Comparison of ENCODE assay signal across 9 cellular contexts in the genomic region with DNA sequence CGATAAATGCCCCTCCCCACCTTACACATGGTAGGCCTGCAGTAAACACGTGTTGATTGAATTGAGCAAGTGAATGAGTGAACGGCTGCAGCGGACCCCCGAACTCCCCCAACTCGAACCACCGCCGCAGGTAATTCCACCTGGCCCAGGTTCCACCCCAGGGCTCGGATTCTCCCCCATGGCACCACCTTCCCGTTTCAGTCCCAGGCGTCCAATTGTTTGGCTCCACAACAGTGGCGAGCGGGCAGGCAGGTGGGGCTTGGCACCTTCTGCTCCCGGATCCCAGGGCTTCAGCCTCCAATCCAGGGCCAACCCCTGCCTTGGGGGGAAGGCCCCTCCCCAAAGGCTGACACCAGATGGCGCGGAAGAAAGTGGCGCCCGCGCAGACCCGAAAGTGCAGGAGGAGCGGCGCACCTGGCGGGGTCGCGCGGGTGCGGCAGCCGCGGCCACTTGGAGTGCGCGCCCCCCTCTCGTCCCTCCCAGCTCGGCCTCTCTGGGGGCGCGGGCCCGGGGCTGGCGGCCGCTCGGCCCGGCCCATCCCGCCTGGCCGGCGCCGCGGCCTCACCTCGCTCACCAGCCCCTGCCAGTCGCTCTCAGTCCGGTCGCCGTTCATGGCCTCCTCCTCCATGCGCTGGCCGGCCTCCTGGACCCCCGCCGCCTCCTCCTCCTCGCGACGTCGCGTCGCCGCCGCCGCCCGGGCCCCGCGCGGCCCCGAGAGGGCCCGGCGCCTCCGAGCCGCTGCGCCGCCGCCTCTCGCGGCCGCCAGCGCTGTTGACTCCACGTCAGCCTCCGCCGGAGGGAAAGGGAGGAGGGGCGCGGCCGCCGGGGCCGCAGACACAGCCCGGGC. TPM values are rescaled to one million over a fixed set of nuclear protein-coding genes. Genes with fewer than 3 reads are reported as not detected.
DNase-seq lines count a peak whose midpoint lies in the region; ATAC-seq, FAIRE-seq and TF ChIP-seq lines count a peak whose summit lies in the region.
"Had no signal": no experiment of that assay in that cellular context is flagged by ENCODE, and none has a peak within 500 bp of the region (broad histone marks: within the 10 kb centered on the region; RNA-seq: fewer than 3 reads in every experiment).

A gene (minus strand): TSS at position 791 of the 847 bp plus-strand sequence. CDS start 178 bp downstream, at position 613.

- intact Hi-C loops in ascending aorta (cut with DNase I) (loop anchor here (2.0 to 10.0 kb wide), 6 partner anchors 62 to 438 kb away; a partner anchor contains a TSS), ovary (cut with DNase I) (no loop called here)

- H3K4me3 ChIP-seq in A549 (peak within 1 kb of the TSS; percentile 56), ascending aorta (peak within 1 kb of the TSS; percentile 91 to 93), right atrium auricular region (peak within 1 kb of the TSS; percentile 56 to 71), ovary (peak within 1 kb of the TSS; percentile 48)

- H3K27me3 ChIP-seq in ascending aorta (no peaks in the 10 kb centered on the region), right atrium auricular region (no peaks in the 10 kb centered on the region), ovary (no peaks in the 10 kb centered on the region)

- no peaks in the 10 kb centered on the region for H3K9me3 ChIP-seq in A549
- H3K9me3 ChIP-seq in ascending aorta: peaks cover 0 to 9% of the 10 kb centered on the region in 2 donors
- no peaks in the 10 kb centered on the region for H3K9me3 ChIP-seq in right atrium auricular region
- H3K9me3 ChIP-seq in ovary: peaks cover 0 to 7% of the 10 kb centered on the region in 2 donors

- peak; percentile 32 for TF ChIP-seq POLR2A in A549 (IDR thresholded peaks at IDR 0.05; ENCODE audit: low read length)
- no peak for TF ChIP-seq POLR2A in ovary (IDR thresholded peaks at IDR 0.05)

- TF ChIP-seq RAD21 in A549 (conservative IDR thresholded peaks at IDR 0.05 in 1 of 2, IDR thresholded peaks at IDR 0.05 in 1 of 2): 0 out of 5 replicates have a peak, but pooled peaks of 1 of the 2 experiments have one; percentile 13

- H3K4me1 ChIP-seq in A549 (no peaks in the 10 kb centered on the region), ascending aorta (peaks cover 0 to 8% of the 10 kb centered on the region in 2 donors), right atrium auricular region (peaks cover 0 to 10% of the 10 kb centered on the region in 2 donors), ovary (ENCODE audit: insufficient read depth) (no peaks in the 10 kb centered on the region)

- TF ChIP-seq EP300 in A549 (IDR thresholded peaks at IDR 0.05) (no peak), ovary (IDR thresholded peaks at IDR 0.05) (no peak)

- 31% methylated on average over 6 of the region's 88 CpGs for WGBS in A549 (ENCODE audit: missing lambda C conversion rate)
- 3 to 8% (median 4%) methylated on average over 47 to 88 of the region's 88 CpGs for WGBS in ovary, 3 donors

- POLR2A ChIA-PET in A549 (lab: Yijun Ruan, JAX): no interaction called here

- no peak for FAIRE-seq in A549 (lab: Jason Lieb, UNC)
- FAIRE-seq: islet of Langerhans had no signal

- ATAC-seq in A549 (peak; percentile 91 to 93), GM19351 (IDR thresholded peaks at IDR 0.05; ENCODE audit: unreplicated experiment) (peak; percentile 84), HG02973 (IDR thresholded peaks at IDR 0.05; ENCODE audit: unreplicated experiment) (no peak)

- DNase-seq in A549 (ENCODE audit: low read depth in 1 of 2, low spot score in 1 of 2) (peak; percentile 64 to 72), NCI-H226 (peak; percentile 69), ascending aorta (ENCODE audit: low spot score in 2 of 2) (peak in 1 of 2 donors; percentile 83), right atrium auricular region (ENCODE audit: low spot score) (no peak), ovary (peak; percentile 52 to 75 (median 64)), HUDEP-2 (lab: John Stamatoyannopoulos, UW; ENCODE audit: unreplicated experiment in 76 of 76) (no peak)

- CTCF ChIA-PET in A549 (lab: Yijun Ruan, JAX): no interaction called here

- TF ChIP-seq CTCF in A549 (IDR thresholded peaks at IDR 0.05) (0 out of 3 replicates have a peak, but pooled peaks have one; percentile 8), ascending aorta (IDR thresholded peaks at IDR 0.05) (no peak), right atrium auricular region (IDR thresholded peaks at IDR 0.05) (peak in 1 of 2 donors; percentile 27), ovary (IDR thresholded peaks at IDR 0.05) (no peak)

- peak within 1 kb of the TSS; percentile 90 for H3K4me2 ChIP-seq in A549

- H3K27ac ChIP-seq in A549 (peak within 1 kb of the TSS; percentile 86 to 96), ascending aorta (peak within 1 kb of the TSS; percentile 93 to 97), right atrium auricular region (peak within 1 kb of the TSS; percentile 80 to 93), ovary (peak within 1 kb of the TSS; percentile 79 to 87)

- peaks cover 7 to 19% of the 10 kb centered on the region in 2 donors for H3K36me3 ChIP-seq in ascending aorta
- peaks cover 14% of the 10 kb centered on the region for H3K36me3 ChIP-seq in right atrium auricular region
- no peaks in the 10 kb centered on the region for H3K36me3 ChIP-seq in ovary

TF ChIP-seq in A549, 52 proteins besides CTCF, POLR2A, EP300 and RAD21:
- TF ChIP-seq CHD4 (IDR thresholded peaks at IDR 0.05; ENCODE audit: borderline replicate concordance) (no peak), JUN (IDR thresholded peaks at IDR 0.05) (peak in 1 of 2 experiments; percentile 55; a peak in 2 of 5 replicates), SMC3 (IDR thresholded peaks at IDR 0.05) (0 out of 3 replicates have a peak, but pooled peaks have one; percentile 8)
- TF ChIP-seq, protein P1, sequence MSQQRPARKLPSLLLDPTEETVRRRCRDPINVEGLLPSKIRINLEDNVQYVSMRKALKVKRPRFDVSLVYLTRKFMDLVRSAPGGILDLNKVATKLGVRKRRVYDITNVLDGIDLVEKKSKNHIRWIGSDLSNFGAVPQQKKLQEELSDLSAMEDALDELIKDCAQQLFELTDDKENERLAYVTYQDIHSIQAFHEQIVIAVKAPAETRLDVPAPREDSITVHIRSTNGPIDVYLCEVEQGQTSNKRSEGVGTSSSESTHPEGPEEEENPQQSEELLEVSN (IDR thresholded peaks at IDR 0.05; ENCODE audit: borderline replicate concordance, low read depth): no peak
- TF ChIP-seq, protein P2, sequence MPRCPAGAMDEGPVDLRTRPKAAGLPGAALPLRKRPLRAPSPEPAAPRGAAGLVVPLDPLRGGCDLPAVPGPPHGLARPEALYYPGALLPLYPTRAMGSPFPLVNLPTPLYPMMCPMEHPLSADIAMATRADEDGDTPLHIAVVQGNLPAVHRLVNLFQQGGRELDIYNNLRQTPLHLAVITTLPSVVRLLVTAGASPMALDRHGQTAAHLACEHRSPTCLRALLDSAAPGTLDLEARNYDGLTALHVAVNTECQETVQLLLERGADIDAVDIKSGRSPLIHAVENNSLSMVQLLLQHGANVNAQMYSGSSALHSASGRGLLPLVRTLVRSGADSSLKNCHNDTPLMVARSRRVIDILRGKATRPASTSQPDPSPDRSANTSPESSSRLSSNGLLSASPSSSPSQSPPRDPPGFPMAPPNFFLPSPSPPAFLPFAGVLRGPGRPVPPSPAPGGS (IDR thresholded peaks at IDR 0.05): 0 out of 3 replicates have a peak, but pooled peaks have one; percentile 47
- TF ChIP-seq, protein P3, sequence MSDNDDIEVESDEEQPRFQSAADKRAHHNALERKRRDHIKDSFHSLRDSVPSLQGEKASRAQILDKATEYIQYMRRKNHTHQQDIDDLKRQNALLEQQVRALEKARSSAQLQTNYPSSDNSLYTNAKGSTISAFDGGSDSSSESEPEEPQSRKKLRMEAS (IDR thresholded peaks at IDR 0.05): peak; percentile 21; the same call in 1 of the 2 replicates
TF ChIP-seq in A549: peak in this region for 4.

RNA-seq across cellular contexts. Expression of the gene that starts here (rescaled TPM):
- 2.8 and 3.2 TPM in 2 replicates for polyA plus RNA-seq in A549 (2011; rRNA removed)
- 0.91 and 1.2 TPM in 2 replicates for polyA plus RNA-seq in A549 (2012; cell fraction: cytosol; rRNA removed)
- polyA plus RNA-seq in A549 (2012; cell fraction: nucleus; rRNA removed): 0.53 and 0.67 TPM in 2 replicates
- 1.4 to 1.6 TPM (median 1.6 TPM) in 3 replicates for polyA plus RNA-seq in A549 (2017; fragmentation: RNase III; extraction: RNeasy Plus Mini Kit Qiagen cat#74134 plus additional on column Dnase treatment)
- polyA minus RNA-seq in A549 (2011; rRNA and poly(A)+ RNA removed): 1.3 and 2.8 TPM in 2 replicates
- total RNA-seq in ascending aorta: 8.7 TPM
- total RNA-seq in right atrium auricular region: 1 to 10 TPM; 6.7 to 7.0 TPM
- total RNA-seq in ovary: 10 to 100 TPM in 5 of 7 donors, 1 to 10 TPM in 2; 6.2 to 21.7 (median 17.5) TPM
- 10 to 100 TPM in 1 of 2 donors, 1 to 10 TPM in 1; 9.6 to 19.6 TPM for polyA plus RNA-seq in ovary

Comparison
In these comparisons a context has a peak if more than half of its experiments do, and no peak if none do; other contexts are left out.
1. DNase-seq: peak in A549 (2 of 2), NCI-H226 (single experiment) and ovary (5 of 5); none in right atrium auricular region (single experiment) and HUDEP-2 (0 of 76).
2. Peak in every context shown above with its lines, with median percentiles within 50 percentile points of each other: H3K27ac ChIP-seq and H3K4me3 ChIP-seq.